ENCODE assay signal across 17 cellular contexts in the genomic region with DNA sequence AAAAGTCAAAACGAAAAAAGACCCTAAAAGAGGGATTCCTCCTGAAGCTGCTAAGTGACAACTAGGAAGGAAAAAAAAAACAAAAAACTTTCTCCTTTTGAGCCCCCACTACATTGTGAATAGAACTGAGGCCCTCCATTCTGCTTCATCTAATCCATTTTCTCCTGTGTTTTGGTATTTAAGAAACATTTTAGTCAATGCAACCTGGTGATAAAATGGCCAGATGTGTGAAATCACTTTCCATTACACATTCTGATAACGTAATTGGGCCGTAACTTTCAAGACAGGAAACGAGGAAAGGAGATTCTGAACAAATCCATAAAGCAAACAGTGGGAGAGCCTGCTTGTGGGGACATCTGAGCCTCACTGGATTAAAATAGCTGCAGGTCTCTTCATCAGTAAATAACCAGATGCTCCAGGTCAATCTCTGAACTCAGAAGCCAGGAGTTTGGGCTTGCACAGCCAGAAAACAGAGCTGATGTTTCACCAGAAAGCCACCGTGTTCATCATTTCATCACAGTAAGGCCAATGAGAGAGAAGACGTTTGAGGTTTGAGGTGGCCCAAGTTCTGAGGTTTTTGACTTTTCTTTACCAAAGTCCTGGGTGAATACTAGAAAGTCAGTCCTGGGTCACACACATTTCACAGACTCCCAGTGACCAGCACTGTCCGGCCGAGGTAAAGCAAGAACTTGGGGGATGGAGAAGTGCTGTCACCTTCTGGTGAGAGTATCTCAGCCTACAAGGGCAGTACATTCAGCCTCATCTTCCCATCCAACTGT. TPM values are rescaled to one million over a fixed set of nuclear protein-coding genes. Genes with fewer than 3 reads are reported as not detected.
"Had no signal": no experiment of that assay in that cellular context is flagged by ENCODE, and none has a peak within 500 bp of the region (broad histone marks: within the 10 kb centered on the region; RNA-seq: fewer than 3 reads in every experiment).

No MANE protein-coding gene starts in this region.

- H3K4me3 Mint-ChIP-seq: naive thymus-derived CD8-positive, alpha-beta T cell; stimulated activated naive B cell treated with anti-CD40 and anti-IgM and Interleukin-4, amounts not matched to agents 10 μg/mL and 1 μg/mL and 100 μg/mL, for 72 hours had no signal

- H3K4me3 ChIP-seq: mucosa of descending colon, sigmoid colon, skin epidermis, stomach, thoracic aorta, transverse colon had no signal

- DNase-seq: central memory CD4-positive, alpha-beta T cell; effector memory CD8-positive, alpha-beta T cell; foreskin keratinocyte; mammary epithelial cell; mucosa of descending colon; naive thymus-derived CD8-positive, alpha-beta T cell; posterior cingulate gyrus; sigmoid colon; stimulated activated CD4-positive, alpha-beta T cell treated with anti-CD3 and anti-CD28 coated beads, Interleukin-2, amount 100 ng/mL, for 24 hours; stimulated activated CD4-positive, alpha-beta T cell treated with anti-CD3 and anti-CD28 coated beads, Interleukin-4, amount 100 ng/mL, for 4 hours; stimulated activated naive B cell treated with anti-CD40 and anti-IgM and Interleukin-4, amounts not matched to agents 10 μg/mL and 1 μg/mL and 100 μg/mL, for 72 hours; stomach; substantia nigra; transverse colon had no signal

- H3K36me3 Mint-ChIP-seq: naive thymus-derived CD8-positive, alpha-beta T cell; stimulated activated naive B cell treated with anti-CD40 and anti-IgM and Interleukin-4, amounts not matched to agents 10 μg/mL and 1 μg/mL and 100 μg/mL, for 72 hours had no signal

- H3K4me1 ChIP-seq: sigmoid colon had no signal

- ATAC-seq: effector memory CD8-positive, alpha-beta T cell; foreskin keratinocyte; mucosa of descending colon; naive thymus-derived CD8-positive, alpha-beta T cell; stimulated activated naive B cell treated with anti-CD40 and anti-IgM and Interleukin-4, amounts not matched to agents 10 μg/mL and 1 μg/mL and 100 μg/mL, for 72 hours had no signal

- H3K9me3 Mint-ChIP-seq: effector memory CD8-positive, alpha-beta T cell; naive thymus-derived CD8-positive, alpha-beta T cell; stimulated activated naive B cell treated with anti-CD40 and anti-IgM and Interleukin-4, amounts not matched to agents 10 μg/mL and 1 μg/mL and 100 μg/mL, for 72 hours had no signal

- H3K27ac ChIP-seq: foreskin keratinocyte, sigmoid colon, skin epidermis, stomach, thoracic aorta, transverse colon had no signal

- H3K27ac Mint-ChIP-seq: naive thymus-derived CD8-positive, alpha-beta T cell; stimulated activated naive B cell treated with anti-CD40 and anti-IgM and Interleukin-4, amounts not matched to agents 10 μg/mL and 1 μg/mL and 100 μg/mL, for 72 hours had no signal

- H3K27me3 Mint-ChIP-seq: naive thymus-derived CD8-positive, alpha-beta T cell had no signal

- H3K36me3 ChIP-seq: sigmoid colon, stomach, thoracic aorta, transverse colon had no signal

- H3K9me3 ChIP-seq: mucosa of descending colon, sigmoid colon, stomach, thoracic aorta, transverse colon had no signal

- H3K27me3 ChIP-seq: foreskin keratinocyte, sigmoid colon, transverse colon had no signal

RNA-seq across cellular contexts. Expression of a gene that starts 47.8 kb away (rescaled TPM):
- total RNA-seq: osteoblast had no signal
